ENCODE assay signal across 10 cellular contexts in the genomic region with DNA sequence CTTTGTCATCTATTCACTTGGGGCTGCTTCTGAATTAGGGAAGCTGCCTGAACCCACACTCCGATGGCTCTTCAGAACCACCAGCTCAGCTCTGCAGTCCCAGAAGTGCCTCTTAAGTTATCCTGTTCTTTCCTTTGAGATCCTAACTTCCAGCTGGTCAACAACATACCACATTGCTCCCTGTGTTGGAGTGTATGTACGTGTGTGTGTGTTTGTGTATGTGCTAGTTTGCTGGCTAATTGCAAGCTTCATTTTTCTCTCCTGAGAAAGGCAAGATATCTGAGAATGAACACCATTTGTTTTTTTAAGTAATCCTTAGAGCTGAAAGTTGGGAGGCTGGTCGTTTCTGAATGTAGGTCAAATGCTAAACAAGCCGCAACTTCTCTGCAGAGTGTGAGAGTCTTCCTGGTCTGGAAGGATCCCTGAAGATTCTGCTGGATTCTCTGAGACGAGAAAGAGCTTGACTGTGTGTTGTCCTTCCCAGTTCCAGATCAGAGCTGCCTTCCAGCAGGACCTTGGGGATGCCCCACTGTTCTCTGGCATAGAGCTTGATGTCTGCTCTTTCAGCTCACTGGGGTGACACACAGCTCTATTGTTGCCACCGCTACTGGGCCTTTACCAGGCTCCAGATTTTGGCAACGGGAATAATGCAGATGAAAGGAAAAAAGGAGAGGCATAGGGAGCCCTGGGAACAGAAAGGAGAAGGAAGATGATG. TPM values are rescaled to one million over a fixed set of nuclear protein-coding genes. Genes with fewer than 3 reads are reported as not detected.
DNase-seq lines count a peak whose midpoint lies in the region; ATAC-seq and TF ChIP-seq lines count a peak whose summit lies in the region.
"Had no signal": no experiment of that assay in that cellular context is flagged by ENCODE, and none has a peak within 500 bp of the region (broad histone marks: within the 10 kb centered on the region; RNA-seq: fewer than 3 reads in every experiment).

No MANE protein-coding gene starts in this region.

- no peak overlapping the region for H3K4me3 ChIP-seq in SK-N-MC
- no peak overlapping the region for H3K4me3 ChIP-seq in fibroblast of villous mesenchyme (ENCODE audit: low read depth, low read length)
- H3K4me3 ChIP-seq in gastrocnemius medialis, result no peak overlapping the region
- no peak overlapping the region for H3K4me3 ChIP-seq in right lobe of liver

- H3K27ac ChIP-seq in SK-N-MC, result peak overlapping the region; percentile 86
- peak overlapping the region; percentile 83 to 84 (median 83) for H3K27ac ChIP-seq in gastrocnemius medialis
- no peak overlapping the region for H3K27ac ChIP-seq in right lobe of liver

- TF ChIP-seq POLR2A in gastrocnemius medialis (IDR thresholded peaks at IDR 0.05) (no peak), right lobe of liver (IDR thresholded peaks at IDR 0.05) (no peak)

- no peak overlapping the region for H3K9ac ChIP-seq in SK-N-MC (ENCODE audit: insufficient read length)

- no peak for ATAC-seq in gastrocnemius medialis
- ATAC-seq in GM18498 (IDR thresholded peaks at IDR 0.05; ENCODE audit: unreplicated experiment), result no peak
- ATAC-seq in right lobe of liver, result no peak

- no peaks in the 10 kb centered on the region for H3K9me3 ChIP-seq in SK-N-MC (ENCODE audit: low read depth, low read length)
- H3K9me3 ChIP-seq in gastrocnemius medialis, result no peaks in the 10 kb centered on the region
- H3K9me3 ChIP-seq in right lobe of liver, result no peaks in the 10 kb centered on the region

- in situ Hi-C loops in gastrocnemius medialis (cut with MboI; ENCODE audit: low sequenced_read_pairs in 4 of 4) (no loop called here), ACHN (cut with HindIII; ENCODE audit: low pct_ligation_motif_present, low pct_unique_long_range_greater_than_20kb, low sequenced_read_pairs) (no loop called here)

- H3K36me3 ChIP-seq in SK-N-MC (ENCODE audit: insufficient read depth, low read length) (no peaks in the 10 kb centered on the region), gastrocnemius medialis (no peaks in the 10 kb centered on the region), right lobe of liver (no peaks in the 10 kb centered on the region)

- WGBS in right lobe of liver (ENCODE audit: insufficient coverage, low coverage, low lambda C conversion rate, missing lambda C conversion rate), result 57% methylated on average over 5 of the region's 7 CpGs

- H3K4me1 ChIP-seq in gastrocnemius medialis, result peaks cover 19 to 32% of the 10 kb centered on the region in 2 donors
- H3K4me1 ChIP-seq in right lobe of liver, result peaks cover 0 to 13% (median 0%) of the 10 kb centered on the region in 4 donors

- DNase-seq in DMS79 treated with DMSO at 0.1 percent for 48 hours (lab: John Stamatoyannopoulos, UW) (peak; percentile 81), SK-N-MC (ENCODE audit: low read depth, low spot score) (no peak), fibroblast of villous mesenchyme (ENCODE audit: low read depth) (peak; percentile 75), gastrocnemius medialis (no peak), ACHN (no peak), right lobe of liver (no peak)
- DNase-seq in activated CD8-positive, alpha-beta memory T cell treated with anti-CD3 and anti-CD28 coated beads, Interleukin-2, amount 50 U/mL, for 4 hours, result no peak
- DNase-seq: cortex of kidney had no signal

- no peak for TF ChIP-seq CTCF in fibroblast of villous mesenchyme (IDR thresholded peaks at IDR 0.05; ENCODE audit: insufficient read depth, low read depth, low read length)
- TF ChIP-seq CTCF in gastrocnemius medialis (IDR thresholded peaks at IDR 0.05 in 4 of 5, conservative IDR thresholded peaks at IDR 0.05 in 1 of 5), result no peak
- no peak for TF ChIP-seq CTCF in right lobe of liver (IDR thresholded peaks at IDR 0.05)

- intact Hi-C loops in gastrocnemius medialis (cut with DNase I; ENCODE audit: low total_unique reads) (loop anchor here (5.0 kb wide), 2 partner anchors 45 to 185 kb away; no protein-coding TSS in a partner anchor), right lobe of liver (cut with DNase I) (loop anchor here in 1 of 2 donors (10.0 kb wide), 1 partner anchor 102 kb away; no protein-coding TSS in a partner anchor)

- no peaks in the 10 kb centered on the region for H3K27me3 ChIP-seq in gastrocnemius medialis
- H3K27me3 ChIP-seq in right lobe of liver, result no peaks in the 10 kb centered on the region

RNA-seq across cellular contexts. Expression of gene GSG1, which starts 0.8 kb away (rescaled TPM):
- 0.32 and 11.2 TPM in 2 replicates for total RNA-seq in fibroblast of villous mesenchyme
- not detected for total RNA-seq in gastrocnemius medialis
- total RNA-seq in right lobe of liver, result not detected
- total RNA-seq: NCI-H460 had no signal

RNA-seq across cellular contexts. Expression of gene FAM234B, which starts 58.5 kb away (rescaled TPM):
- total RNA-seq in fibroblast of villous mesenchyme, result 5.8 and 10.8 TPM in 2 replicates
- 1 to 10 TPM; 1.8 to 3.5 (median 2.5) TPM for total RNA-seq in gastrocnemius medialis
- 1 to 10 TPM; 2.9 to 4.8 (median 3.2) TPM for total RNA-seq in right lobe of liver

Comparison
In these comparisons a context has a peak if more than half of its experiments do, and no peak if none do; other contexts are left out.
1. DNase-seq: peak in DMS79 treated with DMSO at 0.1 percent for 48 hours (single experiment) and fibroblast of villous mesenchyme (single experiment); none in SK-N-MC (single experiment), gastrocnemius medialis (0 of 2), ACHN (single experiment), activated CD8-positive, alpha-beta memory T cell treated with anti-CD3 and anti-CD28 coated beads, Interleukin-2, amount 50 U/mL, for 4 hours (single experiment) and right lobe of liver (0 of 3).
2. H3K27ac ChIP-seq: peak in SK-N-MC (single experiment) and gastrocnemius medialis (4 of 4); none in right lobe of liver (0 of 3).